Comparison of ENCODE assay signal across 2 cellular contexts in the genomic region with DNA sequence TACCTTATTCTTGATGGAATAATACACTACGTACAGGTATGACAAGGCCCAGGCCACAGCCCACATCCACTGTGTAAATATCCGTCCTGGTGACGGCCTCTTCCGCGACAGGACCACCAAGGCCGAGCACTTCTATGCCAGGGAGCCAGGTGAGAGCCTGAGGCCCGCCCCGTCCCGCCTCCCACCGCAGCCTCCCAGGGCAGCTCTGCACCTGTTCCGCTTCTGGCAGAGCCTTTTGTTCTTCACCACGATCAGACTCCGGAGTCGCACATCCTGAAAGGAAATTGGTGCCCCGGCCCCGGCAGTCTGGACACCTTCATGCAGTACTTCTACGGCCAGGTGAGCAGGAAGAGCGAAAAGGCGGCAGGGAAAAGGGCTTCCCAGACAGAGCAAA.
A peak's percentile ranks its signal among the peaks of the same experiment; 100 is the strongest.
TF ChIP-seq lines count a peak whose summit lies in the region.

No MANE protein-coding gene starts in this region.

TF ChIP-seq in HepG2, 621 proteins besides CTCF, POLR2A, EP300 and RAD21 (continues in another document):
- TF ChIP-seq HNRNPUL1 (IDR thresholded peaks at IDR 0.05; ENCODE audit: low read depth, low read length) (no peak), ZFX (CRISPR knock-in tag; IDR thresholded peaks at IDR 0.05; ENCODE audit: low read depth) (no peak), ZBTB46 (CRISPR knock-in tag; IDR thresholded peaks at IDR 0.05; ENCODE audit: borderline replicate concordance) (no peak), HCFC1 (IDR thresholded peaks at IDR 0.05; ENCODE audit: low read depth, low read length) (no peak), HOXA3 (CRISPR knock-in tag; IDR thresholded peaks at IDR 0.05) (no peak), ZFP62 (CRISPR knock-in tag; IDR thresholded peaks at IDR 0.05) (no peak), ZNF274 (CRISPR knock-in tag; IDR thresholded peaks at IDR 0.05) (no peak), SNRNP70 (IDR thresholded peaks at IDR 0.05; ENCODE audit: low read depth, low read length) (no peak), ZBTB21 (CRISPR knock-in tag; IDR thresholded peaks at IDR 0.05) (no peak), ZNF280D (CRISPR knock-in tag; IDR thresholded peaks at IDR 0.05) (no peak)
- TF ChIP-seq, protein P1, sequence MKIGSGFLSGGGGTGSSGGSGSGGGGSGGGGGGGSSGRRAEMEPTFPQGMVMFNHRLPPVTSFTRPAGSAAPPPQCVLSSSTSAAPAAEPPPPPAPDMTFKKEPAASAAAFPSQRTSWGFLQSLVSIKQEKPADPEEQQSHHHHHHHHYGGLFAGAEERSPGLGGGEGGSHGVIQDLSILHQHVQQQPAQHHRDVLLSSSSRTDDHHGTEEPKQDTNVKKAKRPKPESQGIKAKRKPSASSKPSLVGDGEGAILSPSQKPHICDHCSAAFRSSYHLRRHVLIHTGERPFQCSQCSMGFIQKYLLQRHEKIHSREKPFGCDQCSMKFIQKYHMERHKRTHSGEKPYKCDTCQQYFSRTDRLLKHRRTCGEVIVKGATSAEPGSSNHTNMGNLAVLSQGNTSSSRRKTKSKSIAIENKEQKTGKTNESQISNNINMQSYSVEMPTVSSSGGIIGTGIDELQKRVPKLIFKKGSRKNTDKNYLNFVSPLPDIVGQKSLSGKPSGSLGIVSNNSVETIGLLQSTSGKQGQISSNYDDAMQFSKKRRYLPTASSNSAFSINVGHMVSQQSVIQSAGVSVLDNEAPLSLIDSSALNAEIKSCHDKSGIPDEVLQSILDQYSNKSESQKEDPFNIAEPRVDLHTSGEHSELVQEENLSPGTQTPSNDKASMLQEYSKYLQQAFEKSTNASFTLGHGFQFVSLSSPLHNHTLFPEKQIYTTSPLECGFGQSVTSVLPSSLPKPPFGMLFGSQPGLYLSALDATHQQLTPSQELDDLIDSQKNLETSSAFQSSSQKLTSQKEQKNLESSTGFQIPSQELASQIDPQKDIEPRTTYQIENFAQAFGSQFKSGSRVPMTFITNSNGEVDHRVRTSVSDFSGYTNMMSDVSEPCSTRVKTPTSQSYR (CRISPR knock-in tag; IDR thresholded peaks at IDR 0.05; ENCODE audit: borderline replicate concordance) = no peak
- TF ChIP-seq, protein P2, sequence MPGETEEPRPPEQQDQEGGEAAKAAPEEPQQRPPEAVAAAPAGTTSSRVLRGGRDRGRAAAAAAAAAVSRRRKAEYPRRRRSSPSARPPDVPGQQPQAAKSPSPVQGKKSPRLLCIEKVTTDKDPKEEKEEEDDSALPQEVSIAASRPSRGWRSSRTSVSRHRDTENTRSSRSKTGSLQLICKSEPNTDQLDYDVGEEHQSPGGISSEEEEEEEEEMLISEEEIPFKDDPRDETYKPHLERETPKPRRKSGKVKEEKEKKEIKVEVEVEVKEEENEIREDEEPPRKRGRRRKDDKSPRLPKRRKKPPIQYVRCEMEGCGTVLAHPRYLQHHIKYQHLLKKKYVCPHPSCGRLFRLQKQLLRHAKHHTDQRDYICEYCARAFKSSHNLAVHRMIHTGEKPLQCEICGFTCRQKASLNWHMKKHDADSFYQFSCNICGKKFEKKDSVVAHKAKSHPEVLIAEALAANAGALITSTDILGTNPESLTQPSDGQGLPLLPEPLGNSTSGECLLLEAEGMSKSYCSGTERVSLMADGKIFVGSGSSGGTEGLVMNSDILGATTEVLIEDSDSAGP (CRISPR knock-in tag; IDR thresholded peaks at IDR 0.05; ENCODE audit: borderline replicate concordance) = no peak

TF ChIP-seq in H1, 55 proteins besides CTCF, POLR2A, EP300 and RAD21:
- TF ChIP-seq EZH2 (IDR thresholded peaks at IDR 0.05; ENCODE audit: low read depth, low read length, severe bottlenecking) (peak; percentile 37), GTF2F1 (IDR thresholded peaks at IDR 0.05; ENCODE audit: borderline replicate concordance, low read depth, low read length) (no peak)
TF ChIP-seq in H1: peak in this region for 1.
